In genomic region chr5:172620506-172620905, GRCh38 we compare ENCODE assay signal across 16 cellular contexts.
"Had no signal": no experiment of that assay in that cellular context is flagged by ENCODE, and none has a peak within 500 bp of the region (broad histone marks: within the 10 kb centered on the region; RNA-seq: fewer than 3 reads in every experiment).

No MANE protein-coding gene starts in this region.

- H3K9me3 Mint-ChIP-seq: endodermal cell; naive thymus-derived CD8-positive, alpha-beta T cell; stimulated activated effector memory CD8-positive, alpha-beta T cell treated with anti-CD3 and anti-CD28 coated beads, Interleukin-12 subunit alpha, Interleukin-12 subunit beta, amount 100 ng/mL, for 72 hours had no signal

- ATAC-seq: foreskin keratinocyte; heart left ventricle; mucosa of descending colon; naive thymus-derived CD8-positive, alpha-beta T cell; stimulated activated effector memory CD8-positive, alpha-beta T cell treated with anti-CD3 and anti-CD28 coated beads, Interleukin-12 subunit alpha, Interleukin-12 subunit beta, amount 100 ng/mL, for 72 hours; stimulated activated naive CD8-positive, alpha-beta T cell treated with anti-CD3 and anti-CD28 coated beads, Interleukin-15, Interleukin-2, amounts not matched to agents 100 U/mL and 50 U/mL, for 24 hours; upper lobe of right lung had no signal

- H3K27me3 Mint-ChIP-seq: naive thymus-derived CD8-positive, alpha-beta T cell had no signal

- H3K36me3 Mint-ChIP-seq: naive thymus-derived CD8-positive, alpha-beta T cell; stimulated activated effector memory CD8-positive, alpha-beta T cell treated with anti-CD3 and anti-CD28 coated beads, Interleukin-12 subunit alpha, Interleukin-12 subunit beta, amount 100 ng/mL, for 72 hours had no signal

- H3K4me1 Mint-ChIP-seq: naive thymus-derived CD8-positive, alpha-beta T cell; stimulated activated effector memory CD8-positive, alpha-beta T cell treated with anti-CD3 and anti-CD28 coated beads, Interleukin-12 subunit alpha, Interleukin-12 subunit beta, amount 100 ng/mL, for 72 hours had no signal

- H3K27ac Mint-ChIP-seq: endodermal cell; stimulated activated effector memory CD8-positive, alpha-beta T cell treated with anti-CD3 and anti-CD28 coated beads, Interleukin-12 subunit alpha, Interleukin-12 subunit beta, amount 100 ng/mL, for 72 hours had no signal

- H3K4me3 Mint-ChIP-seq: endodermal cell; naive thymus-derived CD8-positive, alpha-beta T cell; stimulated activated effector memory CD8-positive, alpha-beta T cell treated with anti-CD3 and anti-CD28 coated beads, Interleukin-12 subunit alpha, Interleukin-12 subunit beta, amount 100 ng/mL, for 72 hours had no signal

- DNase-seq: cerebellar nuclear complex; effector CD4-positive, alpha-beta T cell; endodermal cell; erythroblast; foreskin keratinocyte; hippocampal formation; mammary epithelial cell; naive thymus-derived CD8-positive, alpha-beta T cell; small intestine; stimulated activated CD4-positive, alpha-beta T cell treated with anti-CD3 and anti-CD28 coated beads, Interleukin-2, amount 100 ng/mL, for 48 hours; stimulated activated CD8-positive, alpha-beta memory T cell treated with anti-CD3 and anti-CD28 coated beads, Interleukin-4, amount 100 ng/mL, for 48 hours; stimulated activated naive CD8-positive, alpha-beta T cell treated with anti-CD3 and anti-CD28 coated beads, Interleukin-15, Interleukin-2, amounts not matched to agents 100 U/mL and 50 U/mL, for 24 hours; upper lobe of right lung had no signal
